8 cellular contexts compared by ENCODE assay signal in the genomic region with DNA sequence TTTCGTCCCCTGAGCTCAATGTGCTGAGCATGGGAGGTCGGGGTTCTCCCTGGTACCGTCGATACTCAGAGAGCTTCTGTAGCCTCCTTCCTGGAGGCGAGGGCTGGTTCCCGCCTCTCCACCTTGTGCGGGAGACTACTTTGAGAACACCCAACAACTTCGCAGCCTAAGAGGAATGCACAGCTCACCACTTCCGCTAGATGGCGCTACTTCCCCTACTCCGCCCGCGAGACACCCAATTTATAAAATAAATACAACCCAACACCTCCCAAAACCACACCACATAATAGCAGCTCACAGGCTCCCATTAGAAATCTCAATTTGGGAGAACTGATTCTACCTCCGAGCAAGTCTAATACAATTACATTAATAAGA. TPM values are rescaled to one million over a fixed set of nuclear protein-coding genes. Genes with fewer than 3 reads are reported as not detected.
A peak's percentile ranks its signal among the peaks of the same experiment; 100 is the strongest.
DNase-seq lines count a peak whose midpoint lies in the region; ATAC-seq and TF ChIP-seq lines count a peak whose summit lies in the region.

No MANE protein-coding gene starts in this region.

- H2BK15ac ChIP-seq in IMR-90 (ENCODE audit: low read depth, low read length): no peak overlapping the region

- TF ChIP-seq CTCF in IMR-90 (conservative IDR thresholded peaks at IDR 0.05; ENCODE audit: low read depth, low read length) (peak; percentile 62), omental fat pad (IDR thresholded peaks at IDR 0.05) (peak in 1 of 3 donors; percentile 88), thoracic aorta (IDR thresholded peaks at IDR 0.05) (peak; percentile 92)

- no peak overlapping the region for H2AFZ ChIP-seq in IMR-90 (replicated peaks; ENCODE audit: low read length, poor library complexity)

- H2AK5ac ChIP-seq in IMR-90 (ENCODE audit: low read depth, low read length): no peak overlapping the region

- H3K4ac ChIP-seq in IMR-90 (ENCODE audit: low read depth, low read length): no peak overlapping the region

- H3K36me3 ChIP-seq in IMR-90 (ENCODE audit: control insufficient read depth, insufficient read depth, low read length): no peaks in the 10 kb centered on the region
- H3K36me3 ChIP-seq in thoracic aorta: no peaks in the 10 kb centered on the region

- CTCF ChIA-PET in IMR-90 (lab: Yijun Ruan, JAX): interaction anchor here (0.5 to 1.5 kb wide), 5 partner anchors 11 to 1032 kb away, joined by 3 to 6 read pairs (median 3); no protein-coding TSS in a partner anchor

- peaks cover 59% of the 10 kb centered on the region for H3K27me3 ChIP-seq in IMR-90 (ENCODE audit: control insufficient read depth, insufficient read depth, low read length)
- H3K27me3 ChIP-seq in thoracic aorta (replicated peaks; ENCODE audit: insufficient read depth): no peaks in the 10 kb centered on the region

- no peak overlapping the region for H2BK20ac ChIP-seq in IMR-90 (ENCODE audit: low read depth, low read length)

- 0% methylated on average over 5 of the region's 14 CpGs; no CpG with 5 or more reads in 1 of the 2 experiments for WGBS in IMR-90 (ENCODE audit: extremely low coverage in 2 of 2, insufficient read length in 1 of 2), 2 experiments

- no peaks in the 10 kb centered on the region for H3K9me3 ChIP-seq in IMR-90 (ENCODE audit: control insufficient read depth, insufficient read depth, low read length)
- no peaks in the 10 kb centered on the region for H3K9me3 ChIP-seq in thoracic aorta

- no peaks in the 10 kb centered on the region for H3K4me1 ChIP-seq in IMR-90 (ENCODE audit: control insufficient read depth, insufficient read depth, low read length)
- H3K4me1 ChIP-seq in thoracic aorta (ENCODE audit: control insufficient read depth in 1 of 2, low read depth in 2 of 2): peaks cover 0 to 10% of the 10 kb centered on the region in 2 donors

- H3K56ac ChIP-seq in IMR-90 (ENCODE audit: extremely low read depth, insufficient read depth, low read length): no peak overlapping the region

- H3K4me2 ChIP-seq in IMR-90 (ENCODE audit: low read depth, low read length): no peak overlapping the region; the same call in 1 of the 2 replicates

- BruUV-seq in IMR-90 (replicated peaks; lab: Mats Ljungman, UMichigan): no TSS peak

- no peaks in the 10 kb centered on the region for H3K79me1 ChIP-seq in IMR-90 (ENCODE audit: low read depth in 1 of 2, low read length in 2 of 2)

- dilution Hi-C loops in IMR-90 (cut with HindIII; ENCODE audit: low sequenced_read_pairs, unreplicated experiment): no loop called here

- H3K4me3 ChIP-seq in IMR-90 (ENCODE audit: insufficient read depth, low read depth, low read length) (no peak overlapping the region), thoracic aorta (peak overlapping the region; percentile 84)

- H4K91ac ChIP-seq in IMR-90 (ENCODE audit: insufficient read depth, low read depth, low read length): no peak overlapping the region

- H2BK120ac ChIP-seq in IMR-90 (ENCODE audit: low read depth, low read length): no peak overlapping the region

- no peak overlapping the region for H2AK9ac ChIP-seq in IMR-90 (replicated peaks; ENCODE audit: low read depth, low read length, poor library complexity)

- H4K8ac ChIP-seq in IMR-90 (ENCODE audit: low read depth in 2 of 2, low read length in 2 of 2): no peak overlapping the region

- H3K18ac ChIP-seq in IMR-90 (ENCODE audit: low read depth, low read length): no peak overlapping the region

- no peaks in the 10 kb centered on the region for H3K9me1 ChIP-seq in IMR-90 (ENCODE audit: insufficient read depth, low read length)

- H3K9ac ChIP-seq in IMR-90 (ENCODE audit: low read depth, low read length): no peak overlapping the region

- no peaks in the 10 kb centered on the region for H4K20me1 ChIP-seq in IMR-90 (ENCODE audit: insufficient read depth, low read length)

- in situ Hi-C loops in IMR-90 (cut with MboI; ENCODE audit: low sequenced_read_pairs): no loop called here

- H4K5ac ChIP-seq in IMR-90 (ENCODE audit: low read depth, low read length): no peak overlapping the region

- ATAC-seq in GM18907 (IDR thresholded peaks at IDR 0.05; ENCODE audit: unreplicated experiment) (peak; percentile 62), IMR-90 (ENCODE audit: low read depth) (peak; percentile 59), omental fat pad (ENCODE audit: low FRiP score) (peak; percentile 82), thoracic aorta (ENCODE audit: insufficient number of reproducible peaks, low FRiP score, low read depth) (peak; percentile 47)

- TF ChIP-seq POLR2A in IMR-90 (IDR thresholded peaks at IDR 0.05; ENCODE audit: low read depth, low read length): no peak

- peak; percentile 51 for TF ChIP-seq RAD21 in IMR-90 (IDR thresholded peaks at IDR 0.05; ENCODE audit: low read length)

- POLR2A ChIA-PET in IMR-90 (lab: Charles Lee; ENCODE audit: unreplicated experiment): no interaction called here

- H3K23ac ChIP-seq in IMR-90 (ENCODE audit: low read depth, low read length): no peak overlapping the region

- DNase-seq in AG08395 (ENCODE audit: low spot score) (peak; percentile 71), IMR-90 (peak; percentile 5), RPMI8226 (peak; percentile 77), glomerular visceral epithelial cell (ENCODE audit: extremely low spot score) (peak; percentile 51), omental fat pad (ENCODE audit: low spot score) (peak; percentile 62), thoracic aorta (ENCODE audit: low spot score) (no peak)
- DNase-seq in activated naive CD4-positive, alpha-beta T cell treated with Interleukin-2 at 50 U/mL for 16 hours: peak; percentile 69

- no peak overlapping the region for H3K14ac ChIP-seq in IMR-90 (replicated peaks; ENCODE audit: low read depth, low read length)

- H3K27ac ChIP-seq in IMR-90 (ENCODE audit: insufficient read depth, low read length): no peak overlapping the region
- H3K27ac ChIP-seq in thoracic aorta: no peak overlapping the region

- no peak overlapping the region for H2BK5ac ChIP-seq in IMR-90 (ENCODE audit: low read depth, low read length, poor library complexity, severe bottlenecking)

- intact Hi-C loops in IMR-90 (cut with micrococcal nuclease): no loop called here

TF ChIP-seq in IMR-90, 13 proteins besides CTCF, POLR2A, EP300 and RAD21:
- TF ChIP-seq SMC3 (IDR thresholded peaks at IDR 0.05; ENCODE audit: low read depth, low read length): peak; percentile 35; the same call in 1 of the 2 replicates
- TF ChIP-seq, protein P1, sequence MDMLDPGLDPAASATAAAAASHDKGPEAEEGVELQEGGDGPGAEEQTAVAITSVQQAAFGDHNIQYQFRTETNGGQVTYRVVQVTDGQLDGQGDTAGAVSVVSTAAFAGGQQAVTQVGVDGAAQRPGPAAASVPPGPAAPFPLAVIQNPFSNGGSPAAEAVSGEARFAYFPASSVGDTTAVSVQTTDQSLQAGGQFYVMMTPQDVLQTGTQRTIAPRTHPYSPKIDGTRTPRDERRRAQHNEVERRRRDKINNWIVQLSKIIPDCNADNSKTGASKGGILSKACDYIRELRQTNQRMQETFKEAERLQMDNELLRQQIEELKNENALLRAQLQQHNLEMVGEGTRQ (IDR thresholded peaks at IDR 0.05; ENCODE audit: low read depth, low read length): no peak
- no peak for TF ChIP-seq BHLHE40 (IDR thresholded peaks at IDR 0.05; ENCODE audit: low read depth, low read length)
- no peak for TF ChIP-seq MXI1 (IDR thresholded peaks at IDR 0.05; ENCODE audit: borderline replicate concordance, low read depth, low read length)
- TF ChIP-seq RCOR1 (IDR thresholded peaks at IDR 0.05; ENCODE audit: insufficient replicate concordance, low read length): no peak

RNA-seq across cellular contexts. Expression of a gene that starts 1.2 kb away (rescaled TPM):
- 0.18 TPM in 1 of 2 replicates, not detected in the other for total RNA-seq in IMR-90 (2012; rRNA removed)
- polyA plus RNA-seq in IMR-90 (2012; rRNA removed): 0.23 and 0.26 TPM in 2 replicates
- polyA plus RNA-seq in IMR-90 (2012; cell fraction: cytosol; rRNA removed): 0.31 and 0.34 TPM in 2 replicates
- 0.09 and 0.21 TPM in 2 replicates for polyA plus RNA-seq in IMR-90 (2012; cell fraction: nucleus; rRNA removed; ENCODE audit: low replicate concordance)
- 10 to 100 TPM in 1 of 4 donors, 1 to 10 TPM in 3; 5.6 to 12.8 (median 8.5) TPM for total RNA-seq in omental fat pad
- 10 to 100 TPM; 22.1 to 55.7 TPM for total RNA-seq in thoracic aorta
